Comparison of ENCODE assay signal across 1 cellular context in the genomic region with DNA sequence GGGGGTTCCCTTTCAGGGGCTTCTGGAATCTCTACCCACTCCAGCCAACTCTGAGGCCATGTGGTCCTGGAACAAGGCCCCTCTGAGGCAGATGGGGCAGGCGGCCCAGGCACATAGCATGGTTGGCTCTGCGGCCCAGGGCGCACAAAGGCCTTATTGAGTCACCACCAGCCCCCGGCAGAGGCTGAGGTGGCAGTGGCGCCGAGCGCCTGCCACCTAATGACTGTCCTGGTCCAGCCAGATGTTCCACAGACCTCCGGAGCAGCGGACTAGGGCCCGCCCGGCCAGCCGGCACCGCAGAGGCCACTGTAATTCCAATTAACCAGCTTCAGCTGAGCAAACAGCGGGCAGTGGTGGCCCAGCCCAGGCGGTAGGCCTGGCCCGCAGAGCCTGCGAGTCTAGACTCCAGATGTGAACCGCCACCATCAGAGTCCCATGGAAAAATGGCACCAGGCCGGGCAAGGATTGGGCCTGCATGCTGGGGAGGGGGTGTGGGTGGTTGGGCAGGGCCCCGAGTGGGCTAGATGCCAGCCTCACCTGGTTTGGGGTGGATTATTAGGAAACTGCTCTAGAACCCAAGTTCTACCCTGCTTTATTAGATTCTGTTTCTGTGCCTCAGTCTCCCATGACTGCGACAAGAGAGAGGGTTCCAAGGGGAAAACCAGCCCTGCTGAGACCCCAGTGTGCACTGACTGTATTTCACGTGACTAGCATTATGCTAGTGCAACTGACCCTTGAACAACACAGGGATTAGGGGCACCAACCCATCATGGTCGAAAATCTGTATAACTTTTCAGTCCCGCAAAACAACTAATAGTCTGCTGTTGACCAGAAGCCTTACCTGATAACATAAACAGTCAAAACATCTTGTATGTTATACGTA.
TF ChIP-seq lines count a peak whose summit lies in the region.

No MANE protein-coding gene starts in this region.

TF ChIP-seq in endothelial cell of umbilical vein, 7 proteins besides CTCF, POLR2A, EP300 and RAD21 (continued from another document):
- no peak for TF ChIP-seq MYC (IDR thresholded peaks at IDR 0.05; ENCODE audit: low read depth, low read length)
